In genomic region chr2:28751956-28752607, GRCh38 we compare ENCODE assay signal across 8 cellular contexts. TPM values are rescaled to one million over a fixed set of nuclear protein-coding genes. Genes with fewer than 3 reads are reported as not detected.
A peak's percentile ranks its signal among the peaks of the same experiment; 100 is the strongest.
DNase-seq lines count a peak whose midpoint lies in the region; ATAC-seq and TF ChIP-seq lines count a peak whose summit lies in the region.

No MANE protein-coding gene starts in this region.

- H3K4me3 Mint-ChIP-seq in HFFc6 (peak overlapping the region; percentile 95), progenitor cell of endocrine pancreas (ENCODE audit: low read depth) (peak overlapping the region; percentile 88)
- peak overlapping the region; percentile 87 for H3K4me3 Mint-ChIP-seq in activated naive CD4-positive, alpha-beta T cell treated with anti-CD3 and anti-CD28 coated beads, Interleukin-2, amount 10 ng/mL, durations not matched to agents 7 days and 5 days

- H3K4me1 ChIP-seq in heart left ventricle = peaks cover 10 to 66% (median 42%) of the 10 kb centered on the region in 12 donors

- H3K27me3 Mint-ChIP-seq in HFFc6 (ENCODE audit: insufficient read depth) (no peaks in the 10 kb centered on the region), progenitor cell of endocrine pancreas (no peaks in the 10 kb centered on the region)
- H3K27me3 Mint-ChIP-seq in activated naive CD4-positive, alpha-beta T cell treated with anti-CD3 and anti-CD28 coated beads, Interleukin-2, amount 10 ng/mL, durations not matched to agents 7 days and 5 days = peaks cover 3% of the 10 kb centered on the region

- CTCF ChIA-PET in activated naive CD4-positive, alpha-beta T cell treated with anti-CD3 and anti-CD28 coated beads, Interleukin-2, amount 10 ng/mL, durations not matched to agents 7 days and 5 days (lab: Charles Lee) = interaction anchor here (0.9 to 9.3 kb wide), 5 partner anchors 136 to 187 kb away, joined by 3 to 108 read pairs (median 4); no protein-coding TSS in a partner anchor

- no peaks in the 10 kb centered on the region for H3K27me3 ChIP-seq in heart left ventricle

- ATAC-seq in heart left ventricle = peak; percentile 14 to 60 (median 40)

- TF ChIP-seq POLR2A in heart left ventricle (IDR thresholded peaks at IDR 0.05) = no peak

- peaks cover 0 to 3% (median 0%) of the 10 kb centered on the region in 9 donors for H3K36me3 ChIP-seq in heart left ventricle

- DNase-seq in stimulated activated CD4-positive, alpha-beta T cell treated with anti-CD3 and anti-CD28 coated beads, Interleukin-15, amount 100 ng/mL, for 24 hours = peak; percentile 45
- no peak for DNase-seq in stimulated activated CD4-positive, alpha-beta T cell treated with anti-CD3 and anti-CD28 coated beads, Interleukin-4, amount 100 ng/mL, for 1 hour
- no peak for DNase-seq in HFFc6
- DNase-seq in NCI-H2107 treated with DMSO at 0.1 percent for 48 hours (lab: John Stamatoyannopoulos, UW; ENCODE audit: unreplicated experiment) = peak; percentile 81
- DNase-seq in activated naive CD4-positive, alpha-beta T cell treated with anti-CD3 and anti-CD28 coated beads, Interleukin-2, amount 10 ng/mL, durations not matched to agents 7 days and 5 days = peak; percentile 56
- peak in 1 of 5 donors; percentile 30 for DNase-seq in heart left ventricle
- no peak for DNase-seq in progenitor cell of endocrine pancreas (ENCODE audit: low spot score, unreplicated experiment)
- DNase-seq in GM13977 (ENCODE audit: low spot score) = no peak

- intact Hi-C loops in heart left ventricle (cut with DNase I) = loop anchor here in 9 of 10 donors (1.0 to 10.0 kb wide), 14 partner anchors 65 to 187 kb away; no protein-coding TSS in a partner anchor

- in situ Hi-C loops in GM13977 (cut with MboI; ENCODE audit: low pct_unique_long_range_greater_than_20kb, low sequenced_read_pairs, unreplicated experiment) = loop anchor here (10.0 kb wide), 1 partner anchor 157 kb away; no protein-coding TSS in a partner anchor

- no peaks in the 10 kb centered on the region for H3K9me3 ChIP-seq in heart left ventricle

- H3K36me3 Mint-ChIP-seq in HFFc6 (ENCODE audit: low read depth) (peaks cover 9% of the 10 kb centered on the region), progenitor cell of endocrine pancreas (ENCODE audit: insufficient read depth) (no peaks in the 10 kb centered on the region)
- peaks cover 25% of the 10 kb centered on the region for H3K36me3 Mint-ChIP-seq in activated naive CD4-positive, alpha-beta T cell treated with anti-CD3 and anti-CD28 coated beads, Interleukin-2, amount 10 ng/mL, durations not matched to agents 7 days and 5 days

- H3K27ac Mint-ChIP-seq in HFFc6 (peak overlapping the region; percentile 97), progenitor cell of endocrine pancreas (peak overlapping the region; percentile 95)
- H3K27ac Mint-ChIP-seq in activated naive CD4-positive, alpha-beta T cell treated with anti-CD3 and anti-CD28 coated beads, Interleukin-2, amount 10 ng/mL, durations not matched to agents 7 days and 5 days = peak overlapping the region; percentile 97

- H3K4me3 ChIP-seq in heart left ventricle = peak overlapping the region; percentile 90 to 100 (median 94)

- H3K9me3 Mint-ChIP-seq in HFFc6 = no peaks in the 10 kb centered on the region
- no peaks in the 10 kb centered on the region for H3K9me3 Mint-ChIP-seq in activated naive CD4-positive, alpha-beta T cell treated with anti-CD3 and anti-CD28 coated beads, Interleukin-2, amount 10 ng/mL, durations not matched to agents 7 days and 5 days
- H3K9me3 Mint-ChIP-seq in progenitor cell of endocrine pancreas (ENCODE audit: low read depth) = no peaks in the 10 kb centered on the region

- peaks cover 45% of the 10 kb centered on the region for H3K4me1 Mint-ChIP-seq in HFFc6 (ENCODE audit: low read depth)
- peaks cover 64% of the 10 kb centered on the region for H3K4me1 Mint-ChIP-seq in activated naive CD4-positive, alpha-beta T cell treated with anti-CD3 and anti-CD28 coated beads, Interleukin-2, amount 10 ng/mL, durations not matched to agents 7 days and 5 days
- H3K4me1 Mint-ChIP-seq in progenitor cell of endocrine pancreas (ENCODE audit: low read depth) = peaks cover 37% of the 10 kb centered on the region

- peak overlapping the region; percentile 98 to 100 (median 100) for H3K27ac ChIP-seq in heart left ventricle

- WGBS in heart left ventricle, 4 donors = 0 to 1% (median 1%) methylated on average over 25 to 75 of the region's 75 CpGs

- TF ChIP-seq CTCF in HFFc6 (IDR thresholded peaks at IDR 0.05) (no peak), heart left ventricle (IDR thresholded peaks at IDR 0.05) (no peak), progenitor cell of endocrine pancreas (IDR thresholded peaks at IDR 0.05; ENCODE audit: unreplicated experiment) (no peak), GM13977 (IDR thresholded peaks at IDR 0.05; ENCODE audit: extremely low read depth, insufficient read depth, missing control alignments) (no peak)

RNA-seq across cellular contexts. Expression of gene PPP1CB, which starts 0.5 kb away (rescaled TPM):
- total RNA-seq in HFFc6 (2021; fragmentation: NEBNext Ultra II Directional; extraction: Animal tissue kit (Norgen Biotek cat#: 25700)) = 100 to 1,000 TPM; 188 to 209 (median 202) TPM
- 100 to 1,000 TPM; 204 to 496 (median 427) TPM for total RNA-seq in heart left ventricle
- 100 to 1,000 TPM; 128 to 232 TPM for polyA plus RNA-seq in heart left ventricle
- total RNA-seq in progenitor cell of endocrine pancreas = 192 and 193 TPM in 2 replicates

RNA-seq across cellular contexts. Expression of gene SPDYA, which starts 58.6 kb away (rescaled TPM):
- total RNA-seq in HFFc6 (2021; fragmentation: NEBNext Ultra II Directional; extraction: Animal tissue kit (Norgen Biotek cat#: 25700)) = under 1 TPM in 4 of 6 experiments, not detected in 2; 0.14 to 0.47 (median 0.34) TPM
- total RNA-seq in heart left ventricle = under 1 TPM in 4 of 9 donors, not detected in 5; 0.17 to 0.50 (median 0.41) TPM
- polyA plus RNA-seq in heart left ventricle = under 1 TPM; 0.06 to 0.11 TPM
- 1.6 and 2.0 TPM in 2 replicates for total RNA-seq in progenitor cell of endocrine pancreas

Comparison
In these comparisons a context has a peak if more than half of its experiments do, and no peak if none do; other contexts are left out.
1. DNase-seq: peak in stimulated activated CD4-positive, alpha-beta T cell treated with anti-CD3 and anti-CD28 coated beads, Interleukin-15, amount 100 ng/mL, for 24 hours (single experiment), NCI-H2107 treated with DMSO at 0.1 percent for 48 hours (single experiment) and activated naive CD4-positive, alpha-beta T cell treated with anti-CD3 and anti-CD28 coated beads, Interleukin-2, amount 10 ng/mL, durations not matched to agents 7 days and 5 days (single experiment); none in stimulated activated CD4-positive, alpha-beta T cell treated with anti-CD3 and anti-CD28 coated beads, Interleukin-4, amount 100 ng/mL, for 1 hour (single experiment), HFFc6 (single experiment), progenitor cell of endocrine pancreas (single experiment) and GM13977 (single experiment).
2. Peak in every context shown above with its lines, with median percentiles within 50 percentile points of each other: H3K27ac Mint-ChIP-seq and H3K4me3 Mint-ChIP-seq.